ENCODE assay signal across 8 cellular contexts in the genomic region with DNA sequence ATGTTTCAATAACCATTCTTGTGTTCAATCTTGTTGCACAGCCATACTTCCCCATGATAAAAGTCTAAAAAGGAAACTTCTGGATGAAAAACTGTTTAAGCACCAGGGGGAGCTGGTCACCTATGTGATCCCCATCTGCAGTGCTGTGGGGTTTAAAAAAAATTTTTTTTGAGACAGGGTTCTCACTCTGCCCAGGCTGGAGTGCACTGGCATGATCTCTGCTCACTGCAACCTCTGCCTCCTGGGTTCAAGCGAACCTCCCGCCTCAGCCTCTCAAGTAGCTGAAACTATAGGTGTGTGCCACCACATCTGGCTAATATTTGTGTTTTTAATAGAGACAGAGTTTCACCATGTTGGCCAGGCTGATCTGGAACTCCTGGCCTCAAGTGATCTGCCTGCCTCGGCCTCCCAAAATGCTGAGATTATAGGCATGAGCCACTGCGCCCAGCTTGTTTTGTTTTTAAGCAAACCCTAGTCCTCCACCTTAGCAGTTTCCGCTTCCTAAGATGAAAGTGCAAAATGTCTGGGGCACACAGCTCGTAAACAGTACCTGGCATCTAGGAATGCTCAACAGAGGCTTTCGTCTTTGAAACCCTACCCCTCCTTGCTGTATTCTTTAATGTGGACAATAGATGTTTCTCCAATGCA. TPM values are rescaled to one million over a fixed set of nuclear protein-coding genes. Genes with fewer than 3 reads are reported as not detected.
DNase-seq lines count a peak whose midpoint lies in the region; ATAC-seq and TF ChIP-seq lines count a peak whose summit lies in the region.

No MANE protein-coding gene starts in this region.

- H3K36me3 ChIP-seq in Panc1 (ENCODE audit: control insufficient read depth, insufficient read depth, low read length) (no peaks in the 10 kb centered on the region), left lung (no peaks in the 10 kb centered on the region), upper lobe of left lung (no peaks in the 10 kb centered on the region)

- TF ChIP-seq EP300 in upper lobe of left lung (IDR thresholded peaks at IDR 0.05), result no peak

- H3K27me3 ChIP-seq in Panc1 (ENCODE audit: control insufficient read depth, insufficient read depth, low read length) (no peaks in the 10 kb centered on the region), left lung (no peaks in the 10 kb centered on the region), upper lobe of left lung (no peaks in the 10 kb centered on the region)

- 91 to 96% methylated on average over 7 of the region's 7 CpGs for WGBS in upper lobe of left lung, 2 donors

- POLR2A ChIA-PET in Panc1 (lab: Charles Lee), result no interaction called here

- H3K9me3 ChIP-seq in Panc1 (ENCODE audit: control insufficient read depth, insufficient read depth, low read depth, low read length) (no peaks in the 10 kb centered on the region), left lung (no peaks in the 10 kb centered on the region), upper lobe of left lung (no peaks in the 10 kb centered on the region)

- H3K4me3 ChIP-seq in Panc1 (ENCODE audit: low read depth in 2 of 2, low read length in 2 of 2), result no peak overlapping the region
- H3K4me3 ChIP-seq in left lung, result no peak overlapping the region
- no peak overlapping the region for H3K4me3 ChIP-seq in upper lobe of left lung

- peak; percentile 54 to 67 for DNase-seq in AML-193 (lab: John Stamatoyannopoulos, UW)
- no peak for DNase-seq in Panc1 (ENCODE audit: low read depth, low spot score)
- DNase-seq in astrocyte of the hippocampus (ENCODE audit: low read depth, low spot score), result peak; percentile 66
- no peak for DNase-seq in left lung
- no peak for DNase-seq in upper lobe of left lung

- ATAC-seq in GM18498 (IDR thresholded peaks at IDR 0.05; ENCODE audit: unreplicated experiment) (peak; percentile 71), HG03439 (IDR thresholded peaks at IDR 0.05; ENCODE audit: unreplicated experiment) (peak; percentile 65), Panc1 (peak; percentile 82), left lung (peak; percentile 60), upper lobe of left lung (ENCODE audit: low FRiP score in 2 of 2) (peak; percentile 30 to 53), HG03045 (IDR thresholded peaks at IDR 0.05; ENCODE audit: unreplicated experiment) (no peak)

- BruUV-seq in Panc1 (replicated peaks; lab: Mats Ljungman, UMichigan), result no TSS peak

- TF ChIP-seq POLR2A in upper lobe of left lung (IDR thresholded peaks at IDR 0.05), result no peak

- intact Hi-C loops in Panc1 (cut with micrococcal nuclease; ENCODE audit: unreplicated experiment), result loop anchor here (2.0 kb wide), 1 partner anchor 71 kb away; no protein-coding TSS in a partner anchor
- intact Hi-C loops in left lung (cut with DNase I), result no loop called here

- H3K27ac ChIP-seq in Panc1 (ENCODE audit: low read length) (no peak overlapping the region), left lung (no peak overlapping the region), upper lobe of left lung (no peak overlapping the region)

- CTCF ChIA-PET in Panc1 (lab: Charles Lee), result no interaction called here

- in situ Hi-C loops in Panc1 (cut with HindIII; ENCODE audit: low pct_unique_long_range_greater_than_20kb, low sequenced_read_pairs), result no loop called here

- no peaks in the 10 kb centered on the region for H3K4me1 ChIP-seq in Panc1 (ENCODE audit: control insufficient read depth, insufficient read depth, low read length)
- no peaks in the 10 kb centered on the region for H3K4me1 ChIP-seq in left lung
- no peaks in the 10 kb centered on the region for H3K4me1 ChIP-seq in upper lobe of left lung

- peak; percentile 71 for TF ChIP-seq CTCF in Panc1 (IDR thresholded peaks at IDR 0.05)
- peak; percentile 18 to 22 for TF ChIP-seq CTCF in left lung (IDR thresholded peaks at IDR 0.05)
- peak in 3 of 6 experiments; percentile 17 to 32 (median 28) for TF ChIP-seq CTCF in upper lobe of left lung (IDR thresholded peaks at IDR 0.05)

RNA-seq across cellular contexts. Expression of a gene that starts 25.4 kb away (rescaled TPM):
- 49.4 TPM for total RNA-seq in Panc1 (2021; ENCODE audit: unreplicated experiment)
- polyA plus RNA-seq in Panc1 (2012; ENCODE audit: insufficient read length), result 46.4 TPM
- total RNA-seq in left lung, result 10 to 100 TPM; 41.8 to 45.4 TPM
- total RNA-seq in upper lobe of left lung, result 10 to 100 TPM; 15.7 to 51.2 (median 41.0) TPM

Comparison
In these comparisons a context has a peak if more than half of its experiments do, and no peak if none do; other contexts are left out.
1. DNase-seq: peak in AML-193 (2 of 2) and astrocyte of the hippocampus (single experiment); none in Panc1 (single experiment), left lung (0 of 2) and upper lobe of left lung (0 of 2).